15 cellular contexts compared by ENCODE assay signal in the genomic region with DNA sequence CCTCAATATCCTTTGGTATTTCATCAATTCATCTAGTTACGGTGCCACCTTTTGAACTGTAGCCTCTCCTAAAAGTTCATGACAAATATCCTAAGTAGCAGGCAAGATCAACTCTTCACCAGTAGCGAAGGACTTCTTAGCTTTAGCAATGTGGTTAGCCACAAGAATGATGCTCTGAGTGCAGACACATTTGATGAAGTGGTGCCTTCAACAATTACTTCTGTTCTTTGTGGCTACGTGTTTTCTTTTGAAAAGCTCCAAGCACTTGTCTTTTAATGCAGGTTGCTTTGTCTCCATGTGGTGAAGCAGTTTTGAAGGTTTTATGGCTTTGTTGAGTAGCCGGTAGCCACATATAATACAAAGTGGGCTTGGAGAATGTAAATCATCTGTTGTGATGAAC.
"Had no signal": no experiment of that assay in that cellular context is flagged by ENCODE, and none has a peak within 500 bp of the region (broad histone marks: within the 10 kb centered on the region; RNA-seq: fewer than 3 reads in every experiment).

No MANE protein-coding gene starts in this region.

- H3K9me3 ChIP-seq: colonic mucosa had no signal

- H3K27me3 ChIP-seq: colonic mucosa, gastrocnemius medialis had no signal

- H3K4me1 ChIP-seq: colonic mucosa, gastrocnemius medialis, psoas muscle had no signal

- H3K4me1 Mint-ChIP-seq: activated naive CD8-positive, alpha-beta T cell treated with anti-CD3 and anti-CD28 coated beads, Interleukin-2, amount 10 ng/mL, durations not matched to agents 7 days and 5 days had no signal

- ATAC-seq: activated T-cell treated with anti-CD3 and anti-CD28 coated beads, Interleukin-2, amount 50 U/mL, for 4 hours; gastrocnemius medialis; left ventricle myocardium superior; psoas muscle; sciatic nerve had no signal

- H3K36me3 Mint-ChIP-seq: activated naive CD8-positive, alpha-beta T cell treated with anti-CD3 and anti-CD28 coated beads, Interleukin-2, amount 10 ng/mL, durations not matched to agents 7 days and 5 days; type B pancreatic cell had no signal

- H3K27ac Mint-ChIP-seq: activated naive CD8-positive, alpha-beta T cell treated with anti-CD3 and anti-CD28 coated beads, Interleukin-2, amount 10 ng/mL, durations not matched to agents 7 days and 5 days; type B pancreatic cell had no signal

- H3K4me3 Mint-ChIP-seq: activated naive CD8-positive, alpha-beta T cell treated with anti-CD3 and anti-CD28 coated beads, Interleukin-2, amount 10 ng/mL, durations not matched to agents 7 days and 5 days; activated T-cell treated with anti-CD3 and anti-CD28 coated beads, Interleukin-2, amount 50 U/mL, for 4 hours; type B pancreatic cell had no signal

- H3K36me3 ChIP-seq: colonic mucosa, gastrocnemius medialis had no signal

- H3K4me3 ChIP-seq: colonic mucosa, gastrocnemius medialis, psoas muscle had no signal

- DNase-seq: activated CD4-positive, alpha-beta T cell treated with anti-CD3 and anti-CD28 coated beads, Interleukin-2, amount 50 U/mL, for 48 hours; activated CD4-positive, CD25-positive, alpha-beta regulatory T cell treated with anti-CD3 and anti-CD28 coated beads, Interleukin-2, amount 50 U/mL, for 72 hours; activated gamma-delta T cell treated with Interleukin-2 at 50 U/mL for 16 hours; activated naive CD8-positive, alpha-beta T cell treated with anti-CD3 and anti-CD28 coated beads, Interleukin-2, amount 10 ng/mL, durations not matched to agents 7 days and 5 days; activated T-cell treated with anti-CD3 and anti-CD28 coated beads, Interleukin-2, amount 50 U/mL, for 4 hours; aorta; colonic mucosa; gastrocnemius medialis; left ventricle myocardium superior; mesendoderm; psoas muscle; stimulated activated CD4-positive, alpha-beta T cell treated with anti-CD3 and anti-CD28 coated beads, Interleukin-2, amount 100 ng/mL, for 24 hours; stimulated activated naive CD4-positive, alpha-beta T cell treated with Interleukin-2 at 50 U/mL for 16 hours had no signal

- H3K27me3 Mint-ChIP-seq: activated naive CD8-positive, alpha-beta T cell treated with anti-CD3 and anti-CD28 coated beads, Interleukin-2, amount 10 ng/mL, durations not matched to agents 7 days and 5 days; type B pancreatic cell had no signal

- H3K27ac ChIP-seq: colonic mucosa, gastrocnemius medialis, psoas muscle had no signal
